Comparison of ENCODE assay signal across 8 cellular contexts in genomic region chr1:51535006-51535592, GRCh38. TPM values are rescaled to one million over a fixed set of nuclear protein-coding genes. Genes with fewer than 3 reads are reported as not detected.
DNase-seq lines count a peak whose midpoint lies in the region; ATAC-seq and TF ChIP-seq lines count a peak whose summit lies in the region.

No MANE protein-coding gene starts in this region.

- no peak for TF ChIP-seq POLR2A in adrenal gland (IDR thresholded peaks at IDR 0.05)

- H3K27me3 ChIP-seq in OCI-LY3 (ENCODE audit: low read depth, low read length), result no peaks in the 10 kb centered on the region
- H3K27me3 ChIP-seq in adrenal gland, result no peaks in the 10 kb centered on the region
- no peaks in the 10 kb centered on the region for H3K27me3 ChIP-seq in heart right ventricle

- intact Hi-C loops in adrenal gland (cut with DNase I), result loop anchor here in 1 of 2 donors (10.0 kb wide), 1 partner anchor 190 kb away; no protein-coding TSS in a partner anchor
- intact Hi-C loops in heart right ventricle (cut with DNase I), result loop anchor here in 2 of 10 donors (10.0 kb wide), 2 partner anchors 130 to 190 kb away; no protein-coding TSS in a partner anchor

- H3K4me2 ChIP-seq in OCI-LY3 (ENCODE audit: low read length), result no peak overlapping the region

- no peaks in the 10 kb centered on the region for H4K20me1 ChIP-seq in OCI-LY3 (ENCODE audit: insufficient read depth, low read length)

- no peaks in the 10 kb centered on the region for H3K79me2 ChIP-seq in OCI-LY3 (ENCODE audit: low read length)

- WGBS in adrenal gland, 4 donors, result 0 to 8% (median 3%) methylated on average over 3 of the region's 3 CpGs
- WGBS in heart right ventricle, 2 donors, result 15 to 20% methylated on average over 3 of the region's 3 CpGs

- H3K4me1 ChIP-seq in OCI-LY3 (ENCODE audit: low read length) (peaks cover 12% of the 10 kb centered on the region), adrenal gland (replicated peaks in 1 of 2) (peaks cover 11 to 13% of the 10 kb centered on the region in 2 donors), heart right ventricle (peaks cover 0 to 11% (median 6%) of the 10 kb centered on the region in 9 donors)

- DNase-seq in COLO829 (ENCODE audit: low spot score) (peak; percentile 84), H4 (ENCODE audit: low spot score) (peak; percentile 77), adrenal gland (peak; percentile 69 to 89 (median 73)), heart right ventricle (peak in 1 of 2 donors; percentile 54), retina (peak; percentile 53), NCI-H226 (no peak)

- no peaks in the 10 kb centered on the region for H3K36me3 ChIP-seq in OCI-LY3 (replicated peaks; ENCODE audit: low read depth, low read length)
- no peaks in the 10 kb centered on the region for H3K36me3 ChIP-seq in adrenal gland (replicated peaks in 1 of 2)
- H3K36me3 ChIP-seq in heart right ventricle, result no peaks in the 10 kb centered on the region

- H2AFZ ChIP-seq in OCI-LY3 (ENCODE audit: low read depth, low read length), result no peak overlapping the region

- peak in 7 of 8 donors; percentile 44 to 78 (median 57) for ATAC-seq in heart right ventricle
- ATAC-seq in HG02885 (IDR thresholded peaks at IDR 0.05; ENCODE audit: poor library complexity, unreplicated experiment), result no peak

- no peak overlapping the region for H3K9ac ChIP-seq in OCI-LY3 (ENCODE audit: low read length)

- H3K27ac ChIP-seq in OCI-LY3 (ENCODE audit: low read length), result no peak overlapping the region
- peak overlapping the region in 2 of 5 donors; percentile 67 to 82 for H3K27ac ChIP-seq in adrenal gland
- peak overlapping the region in 3 of 10 donors; percentile 1 to 8 (median 4) for H3K27ac ChIP-seq in heart right ventricle

- TF ChIP-seq CTCF in OCI-LY3 (IDR thresholded peaks at IDR 0.05; ENCODE audit: low read depth, low read length) (peak; percentile 78), adrenal gland (IDR thresholded peaks at IDR 0.05) (peak; percentile 70 to 88 (median 86)), heart right ventricle (IDR thresholded peaks at IDR 0.05) (peak; percentile 56 to 83 (median 74))

- H3K4me3 ChIP-seq in OCI-LY3 (ENCODE audit: low read length), result no peak overlapping the region
- H3K4me3 ChIP-seq in adrenal gland, result no peak overlapping the region
- no peak overlapping the region for H3K4me3 ChIP-seq in heart right ventricle

- H3K9me3 ChIP-seq in OCI-LY3 (ENCODE audit: insufficient read depth, low read length) (no peaks in the 10 kb centered on the region), adrenal gland (replicated peaks in 1 of 3) (no peaks in the 10 kb centered on the region), heart right ventricle (peaks cover 0 to 9% (median 0%) of the 10 kb centered on the region in 11 donors)

RNA-seq across cellular contexts. Expression of gene EPS15, which starts 16.0 kb away (rescaled TPM):
- total RNA-seq in H4 (2014; rRNA removed; shearing (Covaris generic)), result 31.5 and 34.0 TPM in 2 replicates
- total RNA-seq in adrenal gland, result 100 to 1,000 TPM in 7 of 8 donors, 10 to 100 TPM in 1; 66.7 to 180 (median 114) TPM
- polyA plus RNA-seq in adrenal gland, result 10 to 100 TPM; 31.7 to 83.3 (median 34.7) TPM
- total RNA-seq in heart right ventricle, result 10 to 100 TPM; 52.9 to 81.4 (median 63.9) TPM
- polyA plus RNA-seq in heart right ventricle, result 10 to 100 TPM; 12.4 to 27.4 TPM
